ENCODE assay signal across 14 cellular contexts in the genomic region with DNA sequence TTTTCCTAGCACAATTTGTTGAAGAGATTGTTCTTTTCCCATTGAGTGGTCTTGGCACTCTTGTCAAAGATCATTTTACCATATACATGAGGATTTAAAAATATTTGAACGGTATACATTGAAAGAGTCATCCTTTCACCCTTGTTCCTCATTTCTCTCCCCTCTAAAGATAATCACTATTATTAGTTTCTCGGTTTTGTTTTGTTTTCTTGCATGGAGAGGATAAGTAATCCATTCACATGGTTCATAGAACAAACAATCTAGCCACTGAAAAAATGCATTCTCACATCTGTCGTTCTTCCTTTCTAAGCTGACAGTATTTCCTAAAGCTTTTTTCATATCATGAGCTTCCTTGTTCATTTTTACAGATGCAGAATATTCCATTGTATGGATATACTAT. TPM values are rescaled to one million over a fixed set of nuclear protein-coding genes. Genes with fewer than 3 reads are reported as not detected.
DNase-seq lines count a peak whose midpoint lies in the region; ATAC-seq, FAIRE-seq and TF ChIP-seq lines count a peak whose summit lies in the region.
"Had no signal": no experiment of that assay in that cellular context is flagged by ENCODE, and none has a peak within 500 bp of the region (broad histone marks: within the 10 kb centered on the region; RNA-seq: fewer than 3 reads in every experiment).

No MANE protein-coding gene starts in this region.

- no peak for FAIRE-seq in GM12891 (lab: Jason Lieb, UNC)

- H3K4me3 ChIP-seq in Karpas-422 (ENCODE audit: low read length): no peak overlapping the region
- H3K4me3 ChIP-seq: lung had no signal

- no peaks in the 10 kb centered on the region for H3K9me3 ChIP-seq in Karpas-422 (ENCODE audit: low read length)
- H3K9me3 ChIP-seq: SK-N-SH had no signal

- no peaks in the 10 kb centered on the region for H3K27me3 ChIP-seq in Karpas-422 (ENCODE audit: low read length)

- H3K9ac ChIP-seq in Karpas-422 (ENCODE audit: low read length): no peak overlapping the region
- H3K9ac ChIP-seq: KMS-11, SK-N-SH had no signal

- TF ChIP-seq CTCF in VCaP (conservative IDR thresholded peaks at IDR 0.05): no peak

- H3K4me2 ChIP-seq in Karpas-422 (ENCODE audit: low read depth, low read length, poor library complexity, severe bottlenecking): no peak overlapping the region
- H3K4me2 ChIP-seq: KMS-11, SK-N-SH had no signal

- ATAC-seq in GM19397 (IDR thresholded peaks at IDR 0.05; ENCODE audit: unreplicated experiment) (peak; percentile 53), HG02943 (IDR thresholded peaks at IDR 0.05; ENCODE audit: low read depth, unreplicated experiment) (peak; percentile 52), HG02623 (IDR thresholded peaks at IDR 0.05; ENCODE audit: unreplicated experiment) (no peak)

- H3K4me1 ChIP-seq in Karpas-422 (ENCODE audit: low read length): peaks cover 45% of the 10 kb centered on the region

- H2AFZ ChIP-seq in Karpas-422 (ENCODE audit: low read length): no peak overlapping the region

- no peaks in the 10 kb centered on the region for H3K36me3 ChIP-seq in Karpas-422 (ENCODE audit: insufficient read depth, low read length)

- peaks cover 74% of the 10 kb centered on the region for H3K79me2 ChIP-seq in Karpas-422 (ENCODE audit: low read length)

- DNase-seq in GM12891 (ENCODE audit: insufficient read length, low spot score): no peak
- DNase-seq in GM19240 (ENCODE audit: insufficient read length, low spot score): no peak
- no peak for DNase-seq in activated gamma-delta T cell (lab: John Stamatoyannopoulos, UW)
- DNase-seq in Karpas-422: no peak
- DNase-seq: activated CD4-positive, alpha-beta T cell treated with anti-CD3 and anti-CD28 coated beads, Interleukin-2, amount 50 U/mL, for 1 hour; effector memory CD4-positive, alpha-beta T cell; NCI-H446 treated with DMSO at 0.1 percent for 48 hours; SK-N-SH had no signal

- no peaks in the 10 kb centered on the region for H3K9me2 ChIP-seq in Karpas-422 (replicated peaks; ENCODE audit: insufficient read depth, low read length)
- H3K9me2 ChIP-seq: SK-N-SH had no signal

- H4K20me1 ChIP-seq in Karpas-422 (ENCODE audit: insufficient read depth, low read depth, low read length): no peaks in the 10 kb centered on the region

- H3K27ac ChIP-seq in VCaP (peak overlapping the region; percentile 19; the same call in 1 of the 2 replicates), Karpas-422 (ENCODE audit: low read length) (no peak overlapping the region)
- H3K27ac ChIP-seq: KMS-11 had no signal

- no peak for TF ChIP-seq POLR2A in GM12891 (IDR thresholded peaks at IDR 0.05; ENCODE audit: low read depth, low read length)

TF ChIP-seq in GM12891, 5 proteins besides CTCF, POLR2A, EP300 and RAD21:
- TF ChIP-seq PAX5 (IDR thresholded peaks at IDR 0.05; ENCODE audit: insufficient read depth, low read length, severe bottlenecking): no peak
- TF ChIP-seq POU2F2 (IDR thresholded peaks at IDR 0.05; ENCODE audit: low read depth, low read length): no peak
- TF ChIP-seq POLR2AphosphoS5 (IDR thresholded peaks at IDR 0.05; ENCODE audit: low read depth, low read length): no peak
- peak; percentile 8; the same call in 1 of the 2 replicates for TF ChIP-seq SPI1 (IDR thresholded peaks at IDR 0.05; ENCODE audit: low read depth, low read length)

RNA-seq across cellular contexts. Expression of a gene that starts 39.2 kb away (rescaled TPM):
- polyA plus RNA-seq in GM12891 (2012; ENCODE audit: low read depth, missing spikeins): 16.9 TPM
- 158 and 345 TPM in 2 replicates for total RNA-seq in Karpas-422 (2014; rRNA removed; shearing (Covaris generic); ENCODE audit: low replicate concordance)
